In genomic region chr5:66339896-66340295, GRCh38 we compare ENCODE assay signal across 24 cellular contexts.
"Had no signal": no experiment of that assay in that cellular context is flagged by ENCODE, and none has a peak within 500 bp of the region (broad histone marks: within the 10 kb centered on the region; RNA-seq: fewer than 3 reads in every experiment).

No MANE protein-coding gene starts in this region.

- DNase-seq: activated CD4-positive, alpha-beta memory T cell treated with anti-CD3 and anti-CD28 coated beads, Interleukin-2, amount 10 ng/mL, durations not matched to agents 7 days and 5 days; activated CD4-positive, alpha-beta T cell treated with anti-CD3 and anti-CD28 coated beads for 36 hours; activated CD4-positive, alpha-beta T cell treated with anti-CD3 and anti-CD28 coated beads, Interleukin-2, amount 50 U/mL, for 1 hour; activated gamma-delta T cell; activated naive CD4-positive, alpha-beta T cell treated with anti-CD3 and anti-CD28 coated beads for 36 hours; activated T-cell treated with anti-CD3 and anti-CD28 coated beads for 4 hours; activated T-cell treated with anti-CD3 and anti-CD28 coated beads, Interleukin-2, amount 50 U/mL, for 48 hours; MG63; MV-4-11; NCI-H1092 treated with DMSO at 0.1 percent for 48 hours; NCI-H1417 treated with DMSO at 0.1 percent for 48 hours; NCI-H1694 treated with DMSO at 0.1 percent for 48 hours; NCI-H2029 treated with DMSO at 0.1 percent for 48 hours; NCI-H345; NCI-H510A; NCI-H526 treated with DMSO at 0.1 percent for 48 hours; NK-92 treated with Interleukin-12 subunit alpha and Interleukin-12 subunit beta, amount 100 ng/mL, for 24 hours; Peyer's patch; T-helper 1 cell; WERI-Rb-1 had no signal

- FAIRE-seq: astrocyte had no signal

- ATAC-seq: activated CD4-positive, alpha-beta T cell treated with anti-CD3 and anti-CD28 coated beads for 36 hours; activated T-helper 17 cell treated with anti-CD3 and anti-CD28 coated beads, Interleukin-2, amount 50 U/mL, for 72 hours had no signal

- H3K4me1 ChIP-seq: Peyer's patch had no signal

- H3K27me3 ChIP-seq: Peyer's patch had no signal

- H3K9me3 ChIP-seq: MG63, Peyer's patch had no signal

- H3K27ac ChIP-seq: KMS-11, Peyer's patch, SK-N-MC, WERI-Rb-1 had no signal

- H3K4me3 ChIP-seq: MG63, Peyer's patch, SK-N-MC had no signal
